ENCODE assay signal across 21 cellular contexts in the genomic region with DNA sequence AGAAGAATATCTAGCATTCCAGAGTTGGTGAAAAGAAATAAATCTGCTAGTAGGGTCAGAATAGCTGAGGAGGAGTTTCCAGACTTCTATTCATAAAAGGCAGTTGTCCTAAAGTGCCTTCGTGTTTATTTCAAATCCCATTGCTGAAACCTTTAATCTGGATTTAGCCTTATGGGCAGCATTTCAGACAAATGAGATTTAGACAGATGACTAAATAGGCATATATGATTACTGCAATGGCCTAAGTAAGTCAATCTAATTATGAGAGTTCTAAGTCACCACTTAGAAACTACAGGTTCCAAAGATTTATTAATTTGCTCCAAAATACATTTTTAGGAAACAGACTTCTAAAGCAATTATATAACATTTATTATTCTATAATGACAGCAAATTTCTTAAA.
A peak's percentile ranks its signal among the peaks of the same experiment; 100 is the strongest.
DNase-seq lines count a peak whose midpoint lies in the region; ATAC-seq, FAIRE-seq and TF ChIP-seq lines count a peak whose summit lies in the region.
"Had no signal": no experiment of that assay in that cellular context is flagged by ENCODE, and none has a peak within 500 bp of the region (broad histone marks: within the 10 kb centered on the region; RNA-seq: fewer than 3 reads in every experiment).

No MANE protein-coding gene starts in this region.

- no peaks in the 10 kb centered on the region for H3K9me3 ChIP-seq in astrocyte (ENCODE audit: insufficient read depth, low read depth, low read length)
- no peaks in the 10 kb centered on the region for H3K9me3 ChIP-seq in smooth muscle cell (replicated peaks; ENCODE audit: low read depth)
- H3K9me3 ChIP-seq: A549, Caco-2 had no signal

- DNase-seq in D721Med (ENCODE audit: insufficient read length, low spot score) (no peak), SK-N-DZ (ENCODE audit: low spot score) (peak; percentile 53), astrocyte (ENCODE audit: low read depth) (no peak), smooth muscle cell (lab: John Stamatoyannopoulos, UW; ENCODE audit: unreplicated experiment) (no peak), GM03348 (ENCODE audit: low spot score) (no peak)
- DNase-seq in activated T-helper 2 cell treated with anti-CD3 and anti-CD28 coated beads, Interferon-gamma antibody, Interleukin-2, Interleukin-4, amounts not matched to agents 10 μg/mL and 5 μg/mL and 100 μg/mL, durations not matched to agents 14 hours and 24 hours and 36 hours (ENCODE audit: low spot score), result no peak
- DNase-seq: 8988T; AML-193; C1 segment of cervical spinal cord; Caco-2; CD4-positive, alpha-beta memory T cell; DMS 273 treated with DMSO at 0.1 percent for 48 hours; EL; GDM1; H9 had no signal

- ATAC-seq in GM21786 (IDR thresholded peaks at IDR 0.05; ENCODE audit: unreplicated experiment), result no peak
- ATAC-seq: A549, HCT116 had no signal

- intact Hi-C loops in activated T-helper 2 cell treated with anti-CD3 and anti-CD28 coated beads, Interferon-gamma antibody, Interleukin-2, Interleukin-4, amounts not matched to agents 10 μg/mL and 5 μg/mL and 100 μg/mL, durations not matched to agents 14 hours and 24 hours and 36 hours (cut with micrococcal nuclease), result no loop called here

- peak; percentile 95 for FAIRE-seq in D721Med (lab: Jason Lieb, UNC)
- no peak for FAIRE-seq in astrocyte (lab: Jason Lieb, UNC)
- FAIRE-seq: A549, GM12891, GM18507 had no signal

- peaks cover 32% of the 10 kb centered on the region for H3K4me1 Mint-ChIP-seq in astrocyte (ENCODE audit: low read depth, unreplicated experiment)
- no peaks in the 10 kb centered on the region for H3K4me1 Mint-ChIP-seq in activated T-helper 2 cell treated with anti-CD3 and anti-CD28 coated beads, Interferon-gamma antibody, Interleukin-2, Interleukin-4, amounts not matched to agents 10 μg/mL and 5 μg/mL and 100 μg/mL, durations not matched to agents 14 hours and 24 hours and 36 hours (ENCODE audit: low read depth)
- H3K4me1 Mint-ChIP-seq: CD4-positive, alpha-beta memory T cell had no signal

- H3K27me3 ChIP-seq in astrocyte (ENCODE audit: insufficient read depth, low read length) (no peaks in the 10 kb centered on the region), smooth muscle cell (ENCODE audit: low read depth) (no peaks in the 10 kb centered on the region)

- no peak overlapping the region for H3K9ac ChIP-seq in astrocyte (ENCODE audit: low read length)
- H3K9ac ChIP-seq in smooth muscle cell (ENCODE audit: low read depth), result no peak overlapping the region

- peak overlapping the region; percentile 31 for H3K27ac Mint-ChIP-seq in astrocyte (ENCODE audit: unreplicated experiment)
- H3K27ac Mint-ChIP-seq in activated T-helper 2 cell treated with anti-CD3 and anti-CD28 coated beads, Interferon-gamma antibody, Interleukin-2, Interleukin-4, amounts not matched to agents 10 μg/mL and 5 μg/mL and 100 μg/mL, durations not matched to agents 14 hours and 24 hours and 36 hours, result no peak overlapping the region
- H3K27ac Mint-ChIP-seq: CD4-positive, alpha-beta memory T cell; GM23338 had no signal

- TF ChIP-seq CTCF in D721Med (IDR thresholded peaks at IDR 0.05; ENCODE audit: insufficient read depth, missing control alignments), result no peak
- no peak for TF ChIP-seq CTCF in astrocyte (IDR thresholded peaks at IDR 0.05; ENCODE audit: insufficient read depth, low read depth, low read length)
- no peak for TF ChIP-seq CTCF in smooth muscle cell (IDR thresholded peaks at IDR 0.05; ENCODE audit: borderline replicate concordance, insufficient read depth, poor library complexity, severe bottlenecking)

- H3K36me3 ChIP-seq in astrocyte (ENCODE audit: insufficient read depth, low read length), result no peaks in the 10 kb centered on the region
- no peaks in the 10 kb centered on the region for H3K36me3 ChIP-seq in smooth muscle cell (ENCODE audit: low read depth)

- H3K36me3 Mint-ChIP-seq in astrocyte (ENCODE audit: low read depth, unreplicated experiment), result no peaks in the 10 kb centered on the region
- H3K36me3 Mint-ChIP-seq in activated T-helper 2 cell treated with anti-CD3 and anti-CD28 coated beads, Interferon-gamma antibody, Interleukin-2, Interleukin-4, amounts not matched to agents 10 μg/mL and 5 μg/mL and 100 μg/mL, durations not matched to agents 14 hours and 24 hours and 36 hours (ENCODE audit: low read depth), result no peaks in the 10 kb centered on the region
- H3K36me3 Mint-ChIP-seq: CD4-positive, alpha-beta memory T cell had no signal

- no peaks in the 10 kb centered on the region for H3K27me3 Mint-ChIP-seq in astrocyte (ENCODE audit: low read depth, unreplicated experiment)
- H3K27me3 Mint-ChIP-seq in activated T-helper 2 cell treated with anti-CD3 and anti-CD28 coated beads, Interferon-gamma antibody, Interleukin-2, Interleukin-4, amounts not matched to agents 10 μg/mL and 5 μg/mL and 100 μg/mL, durations not matched to agents 14 hours and 24 hours and 36 hours (ENCODE audit: low read depth), result no peaks in the 10 kb centered on the region
- H3K27me3 Mint-ChIP-seq: CD4-positive, alpha-beta memory T cell had no signal

- H3K9me3 Mint-ChIP-seq in astrocyte (ENCODE audit: unreplicated experiment), result no peaks in the 10 kb centered on the region
- H3K9me3 Mint-ChIP-seq in activated T-helper 2 cell treated with anti-CD3 and anti-CD28 coated beads, Interferon-gamma antibody, Interleukin-2, Interleukin-4, amounts not matched to agents 10 μg/mL and 5 μg/mL and 100 μg/mL, durations not matched to agents 14 hours and 24 hours and 36 hours, result no peaks in the 10 kb centered on the region
- H3K9me3 Mint-ChIP-seq: GM23338, H9 had no signal

- H3K4me3 ChIP-seq in astrocyte (ENCODE audit: insufficient read depth, low read depth, low read length) (no peak overlapping the region), smooth muscle cell (no peak overlapping the region)
- H3K4me3 ChIP-seq: A549, GM23338 had no signal

- H4K20me1 ChIP-seq in astrocyte (ENCODE audit: insufficient read depth, low read length) (no peaks in the 10 kb centered on the region), smooth muscle cell (ENCODE audit: low read depth) (no peaks in the 10 kb centered on the region)

- H3K79me2 ChIP-seq in astrocyte (ENCODE audit: insufficient read depth, low read length) (peaks cover 2% of the 10 kb centered on the region), smooth muscle cell (ENCODE audit: low read depth) (no peaks in the 10 kb centered on the region)

- 43% methylated on average over 1 of the region's 1 CpG for WGBS in smooth muscle cell (ENCODE audit: low lambda C conversion rate)

- H3F3A ChIP-seq in smooth muscle cell (ENCODE audit: low read depth), result no peaks in the 10 kb centered on the region

- peaks cover 4% of the 10 kb centered on the region for H3K4me1 ChIP-seq in astrocyte (ENCODE audit: insufficient read depth, low read length)
- peaks cover 54% of the 10 kb centered on the region for H3K4me1 ChIP-seq in smooth muscle cell (ENCODE audit: low read depth)
- H3K4me1 ChIP-seq: A549, Caco-2 had no signal

- no peak overlapping the region for H2AFZ ChIP-seq in astrocyte (ENCODE audit: low read depth, low read length)
- H2AFZ ChIP-seq in smooth muscle cell (ENCODE audit: low read depth), result no peak overlapping the region
- H2AFZ ChIP-seq: GM23338 had no signal

- no peak overlapping the region for H3K4me3 Mint-ChIP-seq in astrocyte (ENCODE audit: unreplicated experiment)
- H3K4me3 Mint-ChIP-seq in activated T-helper 2 cell treated with anti-CD3 and anti-CD28 coated beads, Interferon-gamma antibody, Interleukin-2, Interleukin-4, amounts not matched to agents 10 μg/mL and 5 μg/mL and 100 μg/mL, durations not matched to agents 14 hours and 24 hours and 36 hours (ENCODE audit: low read depth), result no peak overlapping the region
- H3K4me3 Mint-ChIP-seq: CD4-positive, alpha-beta memory T cell; GM23338; H9 had no signal

- H3K4me2 ChIP-seq in astrocyte (ENCODE audit: low read length), result no peak overlapping the region
- H3K4me2 ChIP-seq in smooth muscle cell, result peak overlapping the region; percentile 10
- H3K4me2 ChIP-seq: A549, GM23338 had no signal

- H3K27ac ChIP-seq in astrocyte (ENCODE audit: low read depth, low read length) (no peak overlapping the region), smooth muscle cell (ENCODE audit: low read depth) (peak overlapping the region; percentile 54)
- H3K27ac ChIP-seq: A549 had no signal
